Comparison of ENCODE assay signal across 8 cellular contexts in the genomic region with DNA sequence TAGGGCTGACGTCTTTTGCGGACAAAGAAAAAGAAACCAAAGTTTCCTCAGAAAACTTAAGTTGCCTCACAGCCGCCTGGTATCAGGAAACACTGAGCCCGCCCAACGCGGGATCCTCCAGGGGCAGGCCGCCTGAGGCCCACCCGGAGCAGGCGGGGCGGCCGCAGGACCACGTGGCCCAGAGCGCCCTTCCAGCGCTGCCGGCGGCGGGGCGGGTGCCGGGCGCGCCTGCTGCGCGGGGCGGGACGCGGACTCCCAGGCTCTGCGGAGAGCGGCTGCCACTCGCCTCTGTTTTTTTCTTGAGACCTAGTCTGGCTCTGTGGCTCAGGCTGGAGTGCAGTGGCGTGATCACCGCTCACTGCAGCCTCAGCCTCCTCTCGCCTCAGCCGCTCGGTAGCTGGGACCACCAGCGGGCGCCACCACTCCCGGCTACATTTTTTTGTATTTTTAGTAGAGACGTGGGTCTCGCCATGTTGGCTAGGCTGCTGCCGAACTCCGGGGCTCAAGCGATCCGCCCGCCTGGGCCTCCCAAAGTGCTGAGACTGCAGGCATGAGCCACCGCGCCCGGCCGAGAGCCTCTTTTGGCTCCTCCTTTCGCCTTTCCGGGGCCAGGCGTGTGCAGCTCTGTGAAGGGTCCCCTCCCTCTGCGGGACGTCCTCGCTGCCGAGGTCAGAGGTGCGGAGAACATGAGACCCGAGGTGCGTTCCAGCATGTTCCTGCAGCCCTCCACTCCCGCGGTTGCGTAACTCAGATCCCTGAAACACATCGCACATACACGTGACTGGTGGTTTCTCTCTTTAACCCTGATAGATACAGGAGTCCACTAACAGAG. TPM values are rescaled to one million over a fixed set of nuclear protein-coding genes. Genes with fewer than 3 reads are reported as not detected.
DNase-seq lines count a peak whose midpoint lies in the region; ATAC-seq, FAIRE-seq and TF ChIP-seq lines count a peak whose summit lies in the region.

No MANE protein-coding gene starts in this region.

- no peaks in the 10 kb centered on the region for H3K9me3 Mint-ChIP-seq in activated naive CD4-positive, alpha-beta T cell treated with anti-CD3 and anti-CD28 coated beads for 36 hours

- H3K27ac Mint-ChIP-seq in activated naive CD4-positive, alpha-beta T cell treated with anti-CD3 and anti-CD28 coated beads for 36 hours = peak overlapping the region; percentile 95

- peak; percentile 69 to 81 for TF ChIP-seq POLR2A in gastroesophageal sphincter (IDR thresholded peaks at IDR 0.05)

- FAIRE-seq in HTR-8/SVneo (lab: Jason Lieb, UNC) = peak; percentile 75

- no peaks in the 10 kb centered on the region for H3K27me3 ChIP-seq in SJSA1 (replicated peaks)
- no peaks in the 10 kb centered on the region for H3K27me3 ChIP-seq in gastroesophageal sphincter
- no peaks in the 10 kb centered on the region for H3K27me3 ChIP-seq in neutrophil

- peak overlapping the region; percentile 87 for H3K4me3 Mint-ChIP-seq in activated naive CD4-positive, alpha-beta T cell treated with anti-CD3 and anti-CD28 coated beads for 36 hours

- H3K4me1 Mint-ChIP-seq in activated naive CD4-positive, alpha-beta T cell treated with anti-CD3 and anti-CD28 coated beads for 36 hours (ENCODE audit: low read depth) = peaks cover 35% of the 10 kb centered on the region

- ATAC-seq in GM21367 (IDR thresholded peaks at IDR 0.05; ENCODE audit: unreplicated experiment) (peak; percentile 82), gastroesophageal sphincter (peak; percentile 97)

- H3K27ac ChIP-seq in SJSA1 (peak overlapping the region; percentile 76), gastroesophageal sphincter (peak overlapping the region; percentile 87 to 99 (median 96)), neutrophil (peak overlapping the region; percentile 97), temporal lobe (ENCODE audit: low read depth, low read length) (peak overlapping the region; percentile 99)

- H3K36me3 Mint-ChIP-seq in activated naive CD4-positive, alpha-beta T cell treated with anti-CD3 and anti-CD28 coated beads for 36 hours (ENCODE audit: low read depth) = no peaks in the 10 kb centered on the region

- WGBS in gastroesophageal sphincter (ENCODE audit: low coverage in 1 of 2), 2 donors = 0 to 1% methylated on average over 12 to 20 of the region's 63 CpGs

- CTCF ChIA-PET in activated naive CD4-positive, alpha-beta T cell treated with anti-CD3 and anti-CD28 coated beads for 36 hours (lab: Charles Lee) = interaction anchor here (0.6 to 1.3 kb wide), 3 partner anchors 23 to 698 kb away, joined by 3 read pairs; no protein-coding TSS in a partner anchor

- H3K36me3 ChIP-seq in SJSA1 = no peaks in the 10 kb centered on the region
- H3K36me3 ChIP-seq in gastroesophageal sphincter = no peaks in the 10 kb centered on the region
- H3K36me3 ChIP-seq in neutrophil = no peaks in the 10 kb centered on the region

- intact Hi-C loops in activated naive CD4-positive, alpha-beta T cell treated with anti-CD3 and anti-CD28 coated beads for 36 hours (cut with micrococcal nuclease) = loop anchor here (1.0 kb wide), 3 partner anchors 11 to 23 kb away; a partner anchor contains a TSS

- TF ChIP-seq CTCF in gastroesophageal sphincter (IDR thresholded peaks at IDR 0.05) (peak in 2 of 4 experiments; percentile 22 to 38), neutrophil (IDR thresholded peaks at IDR 0.05) (peak; percentile 28)

- DNase-seq in DMS153 treated with DMSO at 0.1 percent for 48 hours (lab: John Stamatoyannopoulos, UW; ENCODE audit: unreplicated experiment) (peak; percentile 40), HTR-8/SVneo (ENCODE audit: insufficient read length, low spot score) (peak; percentile 71), SJSA1 (ENCODE audit: low read depth in 1 of 2, low spot score in 2 of 2) (peak; percentile 81 to 85)
- peak; percentile 78 for DNase-seq in activated naive CD4-positive, alpha-beta T cell treated with anti-CD3 and anti-CD28 coated beads for 36 hours

- H3K4me1 ChIP-seq in SJSA1 (replicated peaks) (peaks cover 19% of the 10 kb centered on the region), gastroesophageal sphincter (peaks cover 0 to 19% (median 4%) of the 10 kb centered on the region in 3 donors), neutrophil (ENCODE audit: control insufficient read depth in 1 of 2, insufficient read depth in 1 of 2, low read depth in 1 of 2, low read length in 1 of 2) (peaks cover 51 to 52% of the 10 kb centered on the region in 2 experiments)

- H3K9me3 ChIP-seq in SJSA1 (replicated peaks) = no peaks in the 10 kb centered on the region
- no peaks in the 10 kb centered on the region for H3K9me3 ChIP-seq in gastroesophageal sphincter
- no peaks in the 10 kb centered on the region for H3K9me3 ChIP-seq in neutrophil

- H3K27me3 Mint-ChIP-seq in activated naive CD4-positive, alpha-beta T cell treated with anti-CD3 and anti-CD28 coated beads for 36 hours (ENCODE audit: low read depth) = no peaks in the 10 kb centered on the region

- TF ChIP-seq EP300 in gastroesophageal sphincter (IDR thresholded peaks at IDR 0.05) = no peak

- H3K4me3 ChIP-seq in SJSA1 = peak overlapping the region; percentile 42
- H3K4me3 ChIP-seq in gastroesophageal sphincter = peak overlapping the region; percentile 40 to 62
- H3K4me3 ChIP-seq in neutrophil (ENCODE audit: low read depth in 1 of 2, low read length in 1 of 2) = peak overlapping the region; percentile 78 to 84

RNA-seq across cellular contexts. Expression of a gene that starts 11.6 kb away (rescaled TPM):
- 156 and 237 TPM in 2 replicates for total RNA-seq in SJSA1 (2014; rRNA removed; shearing (Covaris generic))
- total RNA-seq in activated naive CD4-positive, alpha-beta T cell treated with anti-CD3 and anti-CD28 coated beads for 36 hours = 100 to 1,000 TPM; 379 to 383 TPM
- total RNA-seq in gastroesophageal sphincter (100 to 1,000 TPM; 138 to 215 (median 180) TPM), temporal lobe (63.4 TPM)

RNA-seq across cellular contexts. Expression of a gene that starts 16.3 kb away (rescaled TPM):
- total RNA-seq in SJSA1 (2014; rRNA removed; shearing (Covaris generic)) = 2.4 and 3.9 TPM in 2 replicates
- total RNA-seq in activated naive CD4-positive, alpha-beta T cell treated with anti-CD3 and anti-CD28 coated beads for 36 hours = 1 to 10 TPM; 2.3 to 2.7 TPM
- total RNA-seq in gastroesophageal sphincter = 10 to 100 TPM in 3 of 4 donors, 1 to 10 TPM in 1; 5.1 to 22.4 (median 14.0) TPM
- total RNA-seq in temporal lobe = 12.5 TPM

RNA-seq across cellular contexts. Expression of a gene that starts 49.1 kb away (rescaled TPM):
- not detected in 2 replicates for total RNA-seq in SJSA1 (2014; rRNA removed; shearing (Covaris generic))
- not detected for total RNA-seq in activated naive CD4-positive, alpha-beta T cell treated with anti-CD3 and anti-CD28 coated beads for 36 hours
- total RNA-seq in gastroesophageal sphincter = not detected
- total RNA-seq in temporal lobe = not detected

Comparison
In these comparisons a context has a peak if more than half of its experiments do, and no peak if none do; other contexts are left out.
1. Peak in every context shown above with its lines: DNase-seq, ATAC-seq, H3K4me3 ChIP-seq and H3K27ac ChIP-seq.